1 cellular context compared by ENCODE assay signal in the genomic region with DNA sequence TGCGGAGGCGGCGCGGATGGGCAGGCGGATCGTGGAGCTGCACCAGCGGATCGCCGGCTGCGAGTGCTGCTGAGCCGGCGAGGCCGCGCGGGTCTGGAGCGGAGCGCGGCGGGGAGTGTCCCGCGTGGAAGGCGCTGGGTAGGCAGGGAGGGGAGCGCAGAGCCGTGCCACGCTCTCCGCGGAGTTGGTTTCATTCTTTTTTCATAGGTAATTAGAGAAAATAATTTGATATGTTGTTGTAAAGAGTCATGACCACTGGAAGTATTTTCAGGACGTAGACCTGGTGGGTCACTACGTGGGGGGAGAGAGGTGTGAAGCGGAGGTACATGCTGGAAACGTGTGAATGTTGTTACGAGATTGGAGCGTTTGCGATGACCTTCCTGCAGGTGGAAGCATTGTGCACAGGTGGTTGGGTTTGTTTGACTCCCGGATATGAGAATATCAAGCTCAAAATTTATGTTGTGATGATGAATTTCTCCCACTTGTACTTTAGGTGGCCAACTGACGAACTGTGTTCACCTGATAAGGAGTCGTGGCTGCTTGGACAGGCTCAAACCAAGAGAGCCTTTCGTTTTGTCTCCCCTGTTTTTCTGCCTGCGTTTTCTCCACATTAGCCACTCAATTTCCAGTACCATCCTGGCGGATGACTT.
A peak's percentile ranks its signal among the peaks of the same experiment; 100 is the strongest.
TF ChIP-seq lines count a peak whose summit lies in the region.

No MANE protein-coding gene starts in this region.

TF ChIP-seq in GM12878, 131 proteins besides CTCF, POLR2A, EP300 and RAD21 (continues in another document):
- TF ChIP-seq HDGF (IDR thresholded peaks at IDR 0.05), result no peak
- TF ChIP-seq HDAC6 (IDR thresholded peaks at IDR 0.05; ENCODE audit: unreplicated experiment), result no peak
- TF ChIP-seq ATF7 (IDR thresholded peaks at IDR 0.05; ENCODE audit: low read depth), result no peak
- TF ChIP-seq, protein P1, sequence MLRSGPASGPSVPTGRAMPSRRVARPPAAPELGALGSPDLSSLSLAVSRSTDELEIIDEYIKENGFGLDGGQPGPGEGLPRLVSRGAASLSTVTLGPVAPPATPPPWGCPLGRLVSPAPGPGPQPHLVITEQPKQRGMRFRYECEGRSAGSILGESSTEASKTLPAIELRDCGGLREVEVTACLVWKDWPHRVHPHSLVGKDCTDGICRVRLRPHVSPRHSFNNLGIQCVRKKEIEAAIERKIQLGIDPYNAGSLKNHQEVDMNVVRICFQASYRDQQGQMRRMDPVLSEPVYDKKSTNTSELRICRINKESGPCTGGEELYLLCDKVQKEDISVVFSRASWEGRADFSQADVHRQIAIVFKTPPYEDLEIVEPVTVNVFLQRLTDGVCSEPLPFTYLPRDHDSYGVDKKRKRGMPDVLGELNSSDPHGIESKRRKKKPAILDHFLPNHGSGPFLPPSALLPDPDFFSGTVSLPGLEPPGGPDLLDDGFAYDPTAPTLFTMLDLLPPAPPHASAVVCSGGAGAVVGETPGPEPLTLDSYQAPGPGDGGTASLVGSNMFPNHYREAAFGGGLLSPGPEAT (IDR thresholded peaks at IDR 0.05; ENCODE audit: low read depth), result 0 out of 2 replicates have a peak, but pooled peaks have one; percentile 20
- no peak for TF ChIP-seq RCOR1 (conservative IDR thresholded peaks at IDR 0.05; ENCODE audit: low read depth, low read length)
- no peak for TF ChIP-seq TAF1 (IDR thresholded peaks at IDR 0.05; ENCODE audit: borderline replicate concordance, low read depth, low read length)
- TF ChIP-seq SMARCA5 (IDR thresholded peaks at IDR 0.05), result no peak
- TF ChIP-seq BACH1 (IDR thresholded peaks at IDR 0.05; ENCODE audit: borderline replicate concordance), result no peak
- TF ChIP-seq PML (IDR thresholded peaks at IDR 0.05; ENCODE audit: low read length), result no peak; the same call in 1 of the 2 replicates
- TF ChIP-seq, protein P2, sequence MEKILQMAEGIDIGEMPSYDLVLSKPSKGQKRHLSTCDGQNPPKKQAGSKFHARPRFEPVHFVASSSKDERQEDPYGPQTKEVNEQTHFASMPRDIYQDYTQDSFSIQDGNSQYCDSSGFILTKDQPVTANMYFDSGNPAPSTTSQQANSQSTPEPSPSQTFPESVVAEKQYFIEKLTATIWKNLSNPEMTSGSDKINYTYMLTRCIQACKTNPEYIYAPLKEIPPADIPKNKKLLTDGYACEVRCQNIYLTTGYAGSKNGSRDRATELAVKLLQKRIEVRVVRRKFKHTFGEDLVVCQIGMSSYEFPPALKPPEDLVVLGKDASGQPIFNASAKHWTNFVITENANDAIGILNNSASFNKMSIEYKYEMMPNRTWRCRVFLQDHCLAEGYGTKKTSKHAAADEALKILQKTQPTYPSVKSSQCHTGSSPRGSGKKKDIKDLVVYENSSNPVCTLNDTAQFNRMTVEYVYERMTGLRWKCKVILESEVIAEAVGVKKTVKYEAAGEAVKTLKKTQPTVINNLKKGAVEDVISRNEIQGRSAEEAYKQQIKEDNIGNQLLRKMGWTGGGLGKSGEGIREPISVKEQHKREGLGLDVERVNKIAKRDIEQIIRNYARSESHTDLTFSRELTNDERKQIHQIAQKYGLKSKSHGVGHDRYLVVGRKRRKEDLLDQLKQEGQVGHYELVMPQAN (conservative IDR thresholded peaks at IDR 0.05), result no peak
- TF ChIP-seq, protein P3, sequence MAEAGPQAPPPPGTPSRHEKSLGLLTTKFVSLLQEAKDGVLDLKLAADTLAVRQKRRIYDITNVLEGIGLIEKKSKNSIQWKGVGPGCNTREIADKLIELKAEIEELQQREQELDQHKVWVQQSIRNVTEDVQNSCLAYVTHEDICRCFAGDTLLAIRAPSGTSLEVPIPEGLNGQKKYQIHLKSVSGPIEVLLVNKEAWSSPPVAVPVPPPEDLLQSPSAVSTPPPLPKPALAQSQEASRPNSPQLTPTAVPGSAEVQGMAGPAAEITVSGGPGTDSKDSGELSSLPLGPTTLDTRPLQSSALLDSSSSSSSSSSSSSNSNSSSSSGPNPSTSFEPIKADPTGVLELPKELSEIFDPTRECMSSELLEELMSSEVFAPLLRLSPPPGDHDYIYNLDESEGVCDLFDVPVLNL (IDR thresholded peaks at IDR 0.05; ENCODE audit: low read depth, low read length), result no peak
- TF ChIP-seq, protein P4, sequence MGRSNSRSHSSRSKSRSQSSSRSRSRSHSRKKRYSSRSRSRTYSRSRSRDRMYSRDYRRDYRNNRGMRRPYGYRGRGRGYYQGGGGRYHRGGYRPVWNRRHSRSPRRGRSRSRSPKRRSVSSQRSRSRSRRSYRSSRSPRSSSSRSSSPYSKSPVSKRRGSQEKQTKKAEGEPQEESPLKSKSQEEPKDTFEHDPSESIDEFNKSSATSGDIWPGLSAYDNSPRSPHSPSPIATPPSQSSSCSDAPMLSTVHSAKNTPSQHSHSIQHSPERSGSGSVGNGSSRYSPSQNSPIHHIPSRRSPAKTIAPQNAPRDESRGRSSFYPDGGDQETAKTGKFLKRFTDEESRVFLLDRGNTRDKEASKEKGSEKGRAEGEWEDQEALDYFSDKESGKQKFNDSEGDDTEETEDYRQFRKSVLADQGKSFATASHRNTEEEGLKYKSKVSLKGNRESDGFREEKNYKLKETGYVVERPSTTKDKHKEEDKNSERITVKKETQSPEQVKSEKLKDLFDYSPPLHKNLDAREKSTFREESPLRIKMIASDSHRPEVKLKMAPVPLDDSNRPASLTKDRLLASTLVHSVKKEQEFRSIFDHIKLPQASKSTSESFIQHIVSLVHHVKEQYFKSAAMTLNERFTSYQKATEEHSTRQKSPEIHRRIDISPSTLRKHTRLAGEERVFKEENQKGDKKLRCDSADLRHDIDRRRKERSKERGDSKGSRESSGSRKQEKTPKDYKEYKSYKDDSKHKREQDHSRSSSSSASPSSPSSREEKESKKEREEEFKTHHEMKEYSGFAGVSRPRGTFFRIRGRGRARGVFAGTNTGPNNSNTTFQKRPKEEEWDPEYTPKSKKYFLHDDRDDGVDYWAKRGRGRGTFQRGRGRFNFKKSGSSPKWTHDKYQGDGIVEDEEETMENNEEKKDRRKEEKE (IDR thresholded peaks at IDR 0.05), result no peak
- TF ChIP-seq TCF12 (IDR thresholded peaks at IDR 0.05; ENCODE audit: low read depth, low read length), result no peak
- no peak for TF ChIP-seq NRF1 (conservative IDR thresholded peaks at IDR 0.05; ENCODE audit: low read depth, low read length)
- TF ChIP-seq KLF5 (IDR thresholded peaks at IDR 0.05; ENCODE audit: partially characterized antibody), result no peak
- 0 out of 3 replicates have a peak, but pooled peaks of 1 of the 2 experiments have one; percentile 41 for TF ChIP-seq EGR1 (IDR thresholded peaks at IDR 0.05; ENCODE audit: borderline replicate concordance in 1 of 2, low read depth in 2 of 2, low read length in 2 of 2)
- no peak for TF ChIP-seq BMI1 (IDR thresholded peaks at IDR 0.05; ENCODE audit: borderline replicate concordance)
- no peak for TF ChIP-seq SRF (IDR thresholded peaks at IDR 0.05; ENCODE audit: low read depth in 2 of 2, low read length in 2 of 2)
- TF ChIP-seq, protein P5, sequence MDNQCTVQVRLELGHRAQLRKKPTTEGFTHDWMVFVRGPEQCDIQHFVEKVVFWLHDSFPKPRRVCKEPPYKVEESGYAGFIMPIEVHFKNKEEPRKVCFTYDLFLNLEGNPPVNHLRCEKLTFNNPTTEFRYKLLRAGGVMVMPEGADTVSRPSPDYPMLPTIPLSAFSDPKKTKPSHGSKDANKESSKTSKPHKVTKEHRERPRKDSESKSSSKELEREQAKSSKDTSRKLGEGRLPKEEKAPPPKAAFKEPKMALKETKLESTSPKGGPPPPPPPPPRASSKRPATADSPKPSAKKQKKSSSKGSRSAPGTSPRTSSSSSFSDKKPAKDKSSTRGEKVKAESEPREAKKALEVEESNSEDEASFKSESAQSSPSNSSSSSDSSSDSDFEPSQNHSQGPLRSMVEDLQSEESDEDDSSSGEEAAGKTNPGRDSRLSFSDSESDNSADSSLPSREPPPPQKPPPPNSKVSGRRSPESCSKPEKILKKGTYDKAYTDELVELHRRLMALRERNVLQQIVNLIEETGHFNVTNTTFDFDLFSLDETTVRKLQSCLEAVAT (IDR thresholded peaks at IDR 0.05), result 0 out of 2 replicates have a peak, but pooled peaks have one; percentile 41
- TF ChIP-seq NFXL1 (IDR thresholded peaks at IDR 0.05; ENCODE audit: borderline replicate concordance), result no peak
- TF ChIP-seq ZNF622 (IDR thresholded peaks at IDR 0.05), result no peak
- TF ChIP-seq MXI1 (IDR thresholded peaks at IDR 0.05; ENCODE audit: low read depth, low read length), result peak; percentile 34; the same call in 1 of the 2 replicates
- TF ChIP-seq, protein P6, sequence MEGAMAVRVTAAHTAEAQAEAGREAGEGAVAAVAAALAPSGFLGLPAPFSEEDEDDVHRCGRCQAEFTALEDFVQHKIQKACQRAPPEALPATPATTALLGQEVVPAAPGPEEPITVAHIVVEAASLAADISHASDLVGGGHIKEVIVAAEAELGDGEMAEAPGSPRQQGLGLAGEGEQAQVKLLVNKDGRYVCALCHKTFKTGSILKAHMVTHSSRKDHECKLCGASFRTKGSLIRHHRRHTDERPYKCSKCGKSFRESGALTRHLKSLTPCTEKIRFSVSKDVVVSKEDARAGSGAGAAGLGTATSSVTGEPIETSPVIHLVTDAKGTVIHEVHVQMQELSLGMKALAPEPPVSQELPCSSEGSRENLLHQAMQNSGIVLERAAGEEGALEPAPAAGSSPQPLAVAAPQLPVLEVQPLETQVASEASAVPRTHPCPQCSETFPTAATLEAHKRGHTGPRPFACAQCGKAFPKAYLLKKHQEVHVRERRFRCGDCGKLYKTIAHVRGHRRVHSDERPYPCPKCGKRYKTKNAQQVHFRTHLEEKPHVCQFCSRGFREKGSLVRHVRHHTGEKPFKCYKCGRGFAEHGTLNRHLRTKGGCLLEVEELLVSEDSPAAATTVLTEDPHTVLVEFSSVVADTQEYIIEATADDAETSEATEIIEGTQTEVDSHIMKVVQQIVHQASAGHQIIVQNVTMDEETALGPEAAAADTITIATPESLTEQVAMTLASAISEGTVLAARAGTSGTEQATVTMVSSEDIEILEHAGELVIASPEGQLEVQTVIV (IDR thresholded peaks at IDR 0.05; ENCODE audit: borderline replicate concordance, partially characterized antibody), result peak; percentile 87
- TF ChIP-seq BCL11A (IDR thresholded peaks at IDR 0.05; ENCODE audit: low read depth, low read length), result no peak
- TF ChIP-seq RFX5 (IDR thresholded peaks at IDR 0.05; ENCODE audit: low read depth, low read length), result no peak
- no peak; the same call in 1 of the 2 replicates for TF ChIP-seq NBN (IDR thresholded peaks at IDR 0.05)
- TF ChIP-seq, protein P7, sequence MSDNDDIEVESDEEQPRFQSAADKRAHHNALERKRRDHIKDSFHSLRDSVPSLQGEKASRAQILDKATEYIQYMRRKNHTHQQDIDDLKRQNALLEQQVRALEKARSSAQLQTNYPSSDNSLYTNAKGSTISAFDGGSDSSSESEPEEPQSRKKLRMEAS (IDR thresholded peaks at IDR 0.05; ENCODE audit: low read depth, low read length), result peak; percentile 63; the same call in 1 of the 2 replicates
- TF ChIP-seq EZH2 (IDR thresholded peaks at IDR 0.05; ENCODE audit: borderline replicate concordance, control insufficient read depth, low read depth, low read length), result no peak
- no peak for TF ChIP-seq MYC (IDR thresholded peaks at IDR 0.05; ENCODE audit: insufficient read depth, insufficient read length, insufficient replicate concordance, low read length, severe bottlenecking)
- TF ChIP-seq MEF2B (IDR thresholded peaks at IDR 0.05; ENCODE audit: partially characterized antibody, poor library complexity, severe bottlenecking), result no peak
- TF ChIP-seq WRNIP1 (IDR thresholded peaks at IDR 0.05; ENCODE audit: borderline replicate concordance, low read depth, low read length), result 0 out of 2 replicates have a peak, but pooled peaks have one; percentile 64
- no peak for TF ChIP-seq CREM (IDR thresholded peaks at IDR 0.05; ENCODE audit: low read depth)
- TF ChIP-seq ETV6 (conservative IDR thresholded peaks at IDR 0.05 in 1 of 2, IDR thresholded peaks at IDR 0.05 in 1 of 2; ENCODE audit: borderline replicate concordance in 1 of 2, low read depth in 1 of 2), result no peak
- TF ChIP-seq, protein P8, sequence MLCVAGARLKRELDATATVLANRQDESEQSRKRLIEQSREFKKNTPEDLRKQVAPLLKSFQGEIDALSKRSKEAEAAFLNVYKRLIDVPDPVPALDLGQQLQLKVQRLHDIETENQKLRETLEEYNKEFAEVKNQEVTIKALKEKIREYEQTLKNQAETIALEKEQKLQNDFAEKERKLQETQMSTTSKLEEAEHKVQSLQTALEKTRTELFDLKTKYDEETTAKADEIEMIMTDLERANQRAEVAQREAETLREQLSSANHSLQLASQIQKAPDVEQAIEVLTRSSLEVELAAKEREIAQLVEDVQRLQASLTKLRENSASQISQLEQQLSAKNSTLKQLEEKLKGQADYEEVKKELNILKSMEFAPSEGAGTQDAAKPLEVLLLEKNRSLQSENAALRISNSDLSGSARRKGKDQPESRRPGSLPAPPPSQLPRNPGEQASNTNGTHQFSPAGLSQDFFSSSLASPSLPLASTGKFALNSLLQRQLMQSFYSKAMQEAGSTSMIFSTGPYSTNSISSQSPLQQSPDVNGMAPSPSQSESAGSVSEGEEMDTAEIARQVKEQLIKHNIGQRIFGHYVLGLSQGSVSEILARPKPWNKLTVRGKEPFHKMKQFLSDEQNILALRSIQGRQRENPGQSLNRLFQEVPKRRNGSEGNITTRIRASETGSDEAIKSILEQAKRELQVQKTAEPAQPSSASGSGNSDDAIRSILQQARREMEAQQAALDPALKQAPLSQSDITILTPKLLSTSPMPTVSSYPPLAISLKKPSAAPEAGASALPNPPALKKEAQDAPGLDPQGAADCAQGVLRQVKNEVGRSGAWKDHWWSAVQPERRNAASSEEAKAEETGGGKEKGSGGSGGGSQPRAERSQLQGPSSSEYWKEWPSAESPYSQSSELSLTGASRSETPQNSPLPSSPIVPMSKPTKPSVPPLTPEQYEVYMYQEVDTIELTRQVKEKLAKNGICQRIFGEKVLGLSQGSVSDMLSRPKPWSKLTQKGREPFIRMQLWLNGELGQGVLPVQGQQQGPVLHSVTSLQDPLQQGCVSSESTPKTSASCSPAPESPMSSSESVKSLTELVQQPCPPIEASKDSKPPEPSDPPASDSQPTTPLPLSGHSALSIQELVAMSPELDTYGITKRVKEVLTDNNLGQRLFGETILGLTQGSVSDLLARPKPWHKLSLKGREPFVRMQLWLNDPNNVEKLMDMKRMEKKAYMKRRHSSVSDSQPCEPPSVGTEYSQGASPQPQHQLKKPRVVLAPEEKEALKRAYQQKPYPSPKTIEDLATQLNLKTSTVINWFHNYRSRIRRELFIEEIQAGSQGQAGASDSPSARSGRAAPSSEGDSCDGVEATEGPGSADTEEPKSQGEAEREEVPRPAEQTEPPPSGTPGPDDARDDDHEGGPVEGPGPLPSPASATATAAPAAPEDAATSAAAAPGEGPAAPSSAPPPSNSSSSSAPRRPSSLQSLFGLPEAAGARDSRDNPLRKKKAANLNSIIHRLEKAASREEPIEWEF (IDR thresholded peaks at IDR 0.05; ENCODE audit: insufficient replicate concordance, low read depth, low read length), result no peak
- TF ChIP-seq SMC3 (IDR thresholded peaks at IDR 0.05; ENCODE audit: borderline replicate concordance, low read length), result peak; percentile 56; the same call in 1 of the 2 replicates
- no peak for TF ChIP-seq STAT1 (conservative IDR thresholded peaks at IDR 0.05)
- no peak for TF ChIP-seq CHD1 (IDR thresholded peaks at IDR 0.05; ENCODE audit: low read depth, low read length)
- no peak for TF ChIP-seq PAX8 (IDR thresholded peaks at IDR 0.05)
